In the genomic region with DNA sequence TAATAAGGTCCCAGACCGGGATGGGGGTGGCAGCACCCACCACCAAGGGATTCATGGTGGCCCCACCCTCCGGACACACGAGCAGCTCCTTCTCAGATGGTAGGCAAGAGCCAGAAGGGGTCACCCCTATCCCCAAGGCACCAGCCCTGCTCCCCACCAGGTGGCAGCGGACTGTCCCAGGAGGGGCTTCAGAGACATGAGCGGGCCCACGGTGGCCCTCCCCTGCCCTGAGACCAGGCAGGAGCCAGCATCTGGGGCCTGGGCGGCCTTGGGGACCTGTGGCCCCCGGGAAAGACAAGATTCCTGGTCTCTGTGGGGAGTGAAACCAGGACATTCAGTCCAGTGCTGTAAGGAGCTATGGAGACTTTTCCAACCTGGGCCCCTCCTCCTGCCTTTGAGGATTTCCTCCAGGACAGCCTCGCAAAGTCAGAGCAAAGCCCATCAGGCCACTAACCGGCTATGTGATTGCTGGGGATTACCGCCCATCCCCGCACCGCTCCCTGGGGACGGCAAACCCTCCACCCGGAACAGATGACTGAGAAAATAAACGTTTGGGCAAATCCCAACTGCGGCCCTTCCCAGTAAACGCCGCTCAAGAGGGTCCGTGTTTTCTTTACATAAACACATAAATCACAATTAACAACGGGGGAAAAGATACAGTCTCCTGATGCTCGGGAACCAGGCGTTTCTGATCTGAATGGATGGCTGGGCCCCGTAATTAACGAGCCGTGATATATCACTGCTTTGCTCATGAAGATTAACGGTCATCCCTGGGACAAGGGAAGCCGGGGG, we compare ENCODE assay signal across 12 cellular contexts. TPM values are rescaled to one million over a fixed set of nuclear protein-coding genes. Genes with fewer than 3 reads are reported as not detected.
DNase-seq lines count a peak whose midpoint lies in the region; ATAC-seq, FAIRE-seq and TF ChIP-seq lines count a peak whose summit lies in the region.
"Had no signal": no experiment of that assay in that cellular context is flagged by ENCODE, and none has a peak within 500 bp of the region (broad histone marks: within the 10 kb centered on the region; RNA-seq: fewer than 3 reads in every experiment).

No MANE protein-coding gene starts in this region.

- no peak overlapping the region for H3K4me3 Mint-ChIP-seq in H9
- H3K4me3 Mint-ChIP-seq: activated CD4-positive, alpha-beta memory T cell treated with anti-CD3 and anti-CD28 coated beads for 36 hours had no signal

- no peak overlapping the region for H2BK20ac ChIP-seq in H9 (ENCODE audit: low read depth, low read length, poor library complexity, severe bottlenecking)

- BruUV-seq in PC-3 (replicated peaks; lab: Mats Ljungman, UMichigan) = no TSS peak

- H3K27me3 ChIP-seq in BE2C (peaks cover 5% of the 10 kb centered on the region), H9 (ENCODE audit: insufficient read depth, low read length) (no peaks in the 10 kb centered on the region; the same call in 1 of the 2 replicates), PC-3 (ENCODE audit: low read length) (peaks cover 99% of the 10 kb centered on the region), keratinocyte (ENCODE audit: control insufficient read depth, extremely low read depth, insufficient read depth, low read length) (peaks cover 17% of the 10 kb centered on the region)

- intact Hi-C loops in PC-3 (cut with micrococcal nuclease) = no loop called here

- H2BK120ac ChIP-seq in H9 (ENCODE audit: low read depth, low read length, poor library complexity, severe bottlenecking) = no peak overlapping the region

- H4K20me1 ChIP-seq in H9 (ENCODE audit: control insufficient read depth, insufficient read depth, insufficient read length) (no peaks in the 10 kb centered on the region), PC-3 (ENCODE audit: low read length) (no peaks in the 10 kb centered on the region), keratinocyte (ENCODE audit: control insufficient read depth, extremely low read depth, insufficient read depth, low read length) (no peaks in the 10 kb centered on the region)

- H3K9ac ChIP-seq in H9 (ENCODE audit: extremely low read depth, insufficient read length, low read length) (no peak overlapping the region), PC-3 (ENCODE audit: low read length) (no peak overlapping the region), keratinocyte (ENCODE audit: control insufficient read depth, extremely low read depth, insufficient read depth, low read length) (no peak overlapping the region)

- H3K27ac Mint-ChIP-seq in H9 = no peak overlapping the region; a peak in 1 of 7 replicates
- H3K27ac Mint-ChIP-seq: activated CD4-positive, alpha-beta memory T cell treated with anti-CD3 and anti-CD28 coated beads for 36 hours had no signal

- H3K4me1 ChIP-seq in BE2C (no peaks in the 10 kb centered on the region), H9 (ENCODE audit: insufficient read depth, low read length) (no peaks in the 10 kb centered on the region), PC-3 (ENCODE audit: insufficient read depth, low read length) (peaks cover 4% of the 10 kb centered on the region; the same call in 1 of the 2 replicates), keratinocyte (ENCODE audit: control insufficient read depth, extremely low read depth, insufficient read depth, low read length) (peaks cover 6% of the 10 kb centered on the region)

- POLR2A ChIA-PET in PC-3 (lab: Charles Lee; ENCODE audit: unreplicated experiment) = no interaction called here

- no peak overlapping the region for H2BK5ac ChIP-seq in H9 (ENCODE audit: insufficient read length, low read length)

- H3K14ac ChIP-seq in H9 (ENCODE audit: insufficient read depth, low read length) = no peak overlapping the region

- H2BK12ac ChIP-seq in H9 (ENCODE audit: insufficient read length, low read depth, low read length) = no peak overlapping the region

- H4K8ac ChIP-seq in H9 (replicated peaks; ENCODE audit: insufficient read length, low read depth, low read length) = no peak overlapping the region

- H3K36me3 Mint-ChIP-seq in H9 (ENCODE audit: insufficient read depth in 1 of 3, low read depth in 3 of 3) = no peaks in the 10 kb centered on the region
- H3K36me3 Mint-ChIP-seq: activated CD4-positive, alpha-beta memory T cell treated with anti-CD3 and anti-CD28 coated beads for 36 hours had no signal

- no peak overlapping the region for H3K4me3 ChIP-seq in BE2C (ENCODE audit: low read depth, low read length)
- H3K4me3 ChIP-seq in PC-3 (ENCODE audit: low read length) = no peak overlapping the region
- H3K4me3 ChIP-seq in keratinocyte (ENCODE audit: control insufficient read depth in 2 of 3, extremely low read depth in 1 of 3, insufficient read depth in 2 of 3, low read depth in 1 of 3, low read length in 3 of 3) = no peak overlapping the region
- H3K4me3 ChIP-seq: sigmoid colon had no signal

- peak; percentile 31; the same call in 1 of the 2 replicates for ATAC-seq in PC-3
- no peak for ATAC-seq in HG02642 (IDR thresholded peaks at IDR 0.05; ENCODE audit: poor library complexity, unreplicated experiment)
- no peak for ATAC-seq in GM19395 (IDR thresholded peaks at IDR 0.05; ENCODE audit: unreplicated experiment)

- CTCF ChIA-PET in PC-3 (lab: Charles Lee) = no interaction called here

- H3K79me2 ChIP-seq in H9 (ENCODE audit: insufficient read depth, low read length) (no peaks in the 10 kb centered on the region), PC-3 (ENCODE audit: low read length) (no peaks in the 10 kb centered on the region), keratinocyte (ENCODE audit: control insufficient read depth, insufficient read depth, low read length) (no peaks in the 10 kb centered on the region)

- no peak overlapping the region for H4K5ac ChIP-seq in H9 (ENCODE audit: insufficient read length, low read depth, low read length)

- DNase-seq in BE2C (no peak), H9 (peak; percentile 74), PC-3 (no peak), keratinocyte (ENCODE audit: low read depth, low spot score) (no peak), GM19240 (ENCODE audit: insufficient read length, low spot score) (no peak)
- no peak for DNase-seq in stimulated activated CD4-positive, alpha-beta T cell treated with anti-CD3 and anti-CD28 coated beads, Interleukin-2, amount 100 ng/mL, for 24 hours
- DNase-seq: activated CD4-positive, alpha-beta memory T cell treated with anti-CD3 and anti-CD28 coated beads for 36 hours; activated naive CD4-positive, alpha-beta T cell treated with Interleukin-2 at 50 U/mL for 16 hours; sigmoid colon; trophoblast cell had no signal

- dilution Hi-C loops in keratinocyte (cut with MboI; ENCODE audit: extremely low pct_ligation_motif_present, low sequenced_read_pairs) = loop anchor here (25.0 kb wide), 1 partner anchor 991 kb away; the partner anchor contains the start of gene PEX10

- 0 out of 2 replicates have a peak, but pooled peaks have one; percentile 7 for TF ChIP-seq CTCF in BE2C (IDR thresholded peaks at IDR 0.05; ENCODE audit: low read depth, low read length)
- TF ChIP-seq CTCF in H9 (conservative IDR thresholded peaks at IDR 0.05) = peak; percentile 72
- TF ChIP-seq CTCF in PC-3 (conservative IDR thresholded peaks at IDR 0.05; ENCODE audit: low read depth, low read length) = peak; percentile 57
- peak in 2 of 3 experiments; percentile 6 to 17 for TF ChIP-seq CTCF in keratinocyte (optimal IDR thresholded peaks at IDR 0.05 in 1 of 3, IDR thresholded peaks at IDR 0.05 in 1 of 3, conservative IDR thresholded peaks at IDR 0.05 in 1 of 3; ENCODE audit: extremely low read depth in 1 of 3, insufficient read depth in 2 of 3, low read length in 3 of 3)

- H3F3A ChIP-seq in PC-3 (ENCODE audit: low read length, unreplicated experiment) = no peaks in the 10 kb centered on the region

- H3T11ph ChIP-seq in H9 (ENCODE audit: low read length) = no peak overlapping the region

- H3K36me3 ChIP-seq in BE2C = no peaks in the 10 kb centered on the region
- H3K36me3 ChIP-seq in PC-3 (ENCODE audit: low read depth, low read length) = no peaks in the 10 kb centered on the region
- H3K36me3 ChIP-seq in keratinocyte (ENCODE audit: control insufficient read depth in 2 of 2, extremely low read depth in 1 of 2, insufficient read depth in 2 of 2, low read length in 2 of 2) = no peaks in the 10 kb centered on the region
- H3K36me3 ChIP-seq: sigmoid colon had no signal

- H4K91ac ChIP-seq in H9 (ENCODE audit: insufficient read length, low read depth, low read length) = no peak overlapping the region

- peaks cover 2% of the 10 kb centered on the region for H3K27me3 Mint-ChIP-seq in H9 (ENCODE audit: low read depth)
- H3K27me3 Mint-ChIP-seq: activated CD4-positive, alpha-beta memory T cell treated with anti-CD3 and anti-CD28 coated beads for 36 hours had no signal

- WGBS in H9 (ENCODE audit: extremely low coverage, insufficient read length, low lambda C conversion rate) = no CpG with 5 or more reads among the region's 28 CpGs

- H3K79me1 ChIP-seq in H9 (ENCODE audit: insufficient read depth, low read depth, low read length, poor library complexity, severe bottlenecking) = no peaks in the 10 kb centered on the region

- no peaks in the 10 kb centered on the region for H3K9me3 ChIP-seq in BE2C
- no peaks in the 10 kb centered on the region for H3K9me3 ChIP-seq in H9 (ENCODE audit: control insufficient read depth, low read depth, low read length)
- H3K9me3 ChIP-seq in PC-3 (ENCODE audit: low read length) = no peaks in the 10 kb centered on the region
- H3K9me3 ChIP-seq in keratinocyte (ENCODE audit: control insufficient read depth, low read depth, low read length) = no peaks in the 10 kb centered on the region
- H3K9me3 ChIP-seq: sigmoid colon had no signal

- H3K4ac ChIP-seq in H9 (ENCODE audit: low read depth, low read length) = no peak overlapping the region

- no peaks in the 10 kb centered on the region for H3K9me2 ChIP-seq in PC-3 (replicated peaks; ENCODE audit: low read length)

- no peak overlapping the region for H2AK5ac ChIP-seq in H9 (ENCODE audit: insufficient read length, low read length)

- no peak overlapping the region for H3K23ac ChIP-seq in H9 (ENCODE audit: insufficient read length, low read depth, low read length)

- no peak overlapping the region for H2AFZ ChIP-seq in H9 (ENCODE audit: low read length)
- no peak overlapping the region for H2AFZ ChIP-seq in PC-3 (ENCODE audit: low read length)
- H2AFZ ChIP-seq in keratinocyte (ENCODE audit: control insufficient read depth, low read length) = no peak overlapping the region

- H3K56ac ChIP-seq in H9 (ENCODE audit: insufficient read length, low read depth, low read length) = no peak overlapping the region

- H3K4me2 ChIP-seq in H9 (ENCODE audit: insufficient read depth, insufficient read length, low read length) (no peak overlapping the region), PC-3 (ENCODE audit: low read length) (no peak overlapping the region), keratinocyte (ENCODE audit: control insufficient read depth, extremely low read depth, insufficient read depth, low read depth, low read length) (no peak overlapping the region)

- no peaks in the 10 kb centered on the region for H3K23me2 ChIP-seq in H9 (ENCODE audit: insufficient read length, low read depth, low read length, poor library complexity, severe bottlenecking)

- H3K18ac ChIP-seq in H9 (ENCODE audit: insufficient read length, low read depth, low read length) = no peak overlapping the region

- no peak for FAIRE-seq in keratinocyte (lab: Jason Lieb, UNC)

- H3K4me1 Mint-ChIP-seq in H9 = peaks cover 0 to 3% of the 10 kb centered on the region in 2 experiments; a peak in 1 of 4 replicates

- H3K9me1 ChIP-seq in keratinocyte (ENCODE audit: control insufficient read depth, extremely low read depth, insufficient read depth, low read length) = no peaks in the 10 kb centered on the region

- H2BK15ac ChIP-seq in H9 (ENCODE audit: low read depth, low read length) = no peak overlapping the region

- H3K9me3 Mint-ChIP-seq in H9 = no peaks in the 10 kb centered on the region
- H3K9me3 Mint-ChIP-seq: activated CD4-positive, alpha-beta memory T cell treated with anti-CD3 and anti-CD28 coated beads for 36 hours had no signal

- no peak overlapping the region for H3K27ac ChIP-seq in H9 (ENCODE audit: insufficient read length, low read depth, low read length)
- no peak overlapping the region for H3K27ac ChIP-seq in PC-3 (ENCODE audit: low read length)
- no peak overlapping the region for H3K27ac ChIP-seq in keratinocyte (ENCODE audit: control insufficient read depth, insufficient read depth, low read length)
- H3K27ac ChIP-seq: sigmoid colon had no signal

RNA-seq across cellular contexts. Expression of gene ARHGEF16, which starts 50.9 kb away (rescaled TPM):
- polyA plus RNA-seq in BE2C (2012; ENCODE audit: insufficient read depth, insufficient read length, low read depth) = 4.8 TPM
- total RNA-seq in H9 (2021) (48.1 and 48.5 TPM in 2 replicates), PC-3 (2014; rRNA removed) (54.3 and 60.7 TPM in 2 replicates)
- 5.0 to 9.6 TPM (median 6.2 TPM) in 3 replicates for polyA plus RNA-seq in keratinocyte
- polyA plus RNA-seq in keratinocyte (2011; ENCODE audit: low read depth) = 4.1 TPM
- 4.6 and 6.9 TPM in 2 replicates for polyA plus RNA-seq in keratinocyte (2011; cell fraction: cytosol; rRNA removed)
- polyA plus RNA-seq in keratinocyte (2011; cell fraction: nucleus; rRNA removed) = 17.5 and 18.1 TPM in 2 replicates
- 5.6 and 6.0 TPM in 2 replicates for polyA plus RNA-seq in keratinocyte (2012; ENCODE audit: low replicate concordance)
- polyA minus RNA-seq in keratinocyte = 11.0 to 12.7 TPM (median 11.2 TPM) in 3 replicates
- 10.7 TPM for polyA minus RNA-seq in keratinocyte (2011; cell fraction: cytosol; rRNA and poly(A)+ RNA removed)
- 7.8 and 9.0 TPM in 2 replicates for polyA minus RNA-seq in keratinocyte (2011; cell fraction: nucleus; rRNA and poly(A)+ RNA removed)

Comparison
In these comparisons a context has a peak if more than half of its experiments do, and no peak if none do; other contexts are left out.
1. CTCF ChIP-seq: peak in every context shown above with its lines; median percentile 72 in H9; 57 in PC-3; 12 in keratinocyte; 7 in BE2C.